10 cellular contexts compared by ENCODE assay signal in the genomic region with DNA sequence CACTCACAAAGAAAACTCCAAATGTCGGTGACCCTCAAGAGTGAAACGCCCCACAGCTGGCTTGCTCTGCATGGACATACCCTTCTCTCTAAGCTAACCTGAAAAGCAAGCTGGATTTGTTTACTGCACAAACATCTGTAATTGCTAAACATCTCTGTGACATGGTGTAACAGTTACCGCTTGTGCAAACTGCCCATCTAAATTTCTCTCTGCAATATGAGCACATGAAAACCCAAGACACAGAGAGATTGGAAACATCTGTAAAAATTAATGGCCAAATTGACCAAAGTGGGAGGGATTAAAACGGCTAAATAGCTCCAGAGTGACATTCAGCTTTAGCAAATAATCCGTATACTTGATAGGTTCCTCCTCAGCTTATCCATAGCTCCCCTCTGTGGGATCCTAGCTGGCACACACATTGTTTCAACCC.
DNase-seq lines count a peak whose midpoint lies in the region; TF ChIP-seq lines count a peak whose summit lies in the region.
"Had no signal": no experiment of that assay in that cellular context is flagged by ENCODE, and none has a peak within 500 bp of the region (broad histone marks: within the 10 kb centered on the region; RNA-seq: fewer than 3 reads in every experiment).

No MANE protein-coding gene starts in this region.

- H3K4me1 ChIP-seq in ES-I3 (ENCODE audit: insufficient read depth, low read length) = peaks cover 24% of the 10 kb centered on the region
- peaks cover 38% of the 10 kb centered on the region for H3K4me1 ChIP-seq in SJSA1 (replicated peaks)
- no peaks in the 10 kb centered on the region for H3K4me1 ChIP-seq in rectal smooth muscle tissue (ENCODE audit: control insufficient read depth, insufficient read depth, low read length)

- no peak for TF ChIP-seq CTCF in fibroblast of pulmonary artery (IDR thresholded peaks at IDR 0.05; ENCODE audit: low read length, missing control alignments)

- peak overlapping the region; percentile 35; the same call in 1 of the 2 replicates for H3K9ac ChIP-seq in ES-I3 (ENCODE audit: low read depth, low read length)
- H3K9ac ChIP-seq in rectal smooth muscle tissue (ENCODE audit: low read length) = no peak overlapping the region

- no peaks in the 10 kb centered on the region for H3K27me3 ChIP-seq in SJSA1 (replicated peaks)
- H3K27me3 ChIP-seq in rectal smooth muscle tissue (ENCODE audit: control insufficient read depth, insufficient read depth, low read length) = no peaks in the 10 kb centered on the region

- no peaks in the 10 kb centered on the region for H3K9me3 ChIP-seq in ES-I3 (ENCODE audit: control insufficient read depth, insufficient read depth, low read length)
- H3K9me3 ChIP-seq in SJSA1 (replicated peaks) = no peaks in the 10 kb centered on the region

- H3K27ac ChIP-seq in SJSA1 (no peak overlapping the region), rectal smooth muscle tissue (ENCODE audit: low read depth, low read length) (no peak overlapping the region)

- no peaks in the 10 kb centered on the region for H3K36me3 ChIP-seq in ES-I3 (ENCODE audit: insufficient read depth, low read length)
- no peaks in the 10 kb centered on the region for H3K36me3 ChIP-seq in SJSA1
- H3K36me3 ChIP-seq in rectal smooth muscle tissue (ENCODE audit: control insufficient read depth, insufficient read depth, low read length) = no peaks in the 10 kb centered on the region

- DNase-seq in SJSA1 (ENCODE audit: low read depth in 1 of 2, low spot score in 2 of 2) (no peak), fibroblast of pulmonary artery (ENCODE audit: low read depth) (peak; percentile 65), NCI-H1105 (lab: John Stamatoyannopoulos, UW) (no peak), iPS-NIHi7 (ENCODE audit: extremely low spot score) (no peak), cerebellar cortex (ENCODE audit: low spot score) (no peak), activated gamma-delta T cell (lab: John Stamatoyannopoulos, UW) (no peak)
- DNase-seq: activated CD4-positive, CD25-positive, alpha-beta regulatory T cell treated with anti-CD3 and anti-CD28 coated beads, Interleukin-2, amount 50 U/mL, for 72 hours; stimulated activated CD8-positive, alpha-beta memory T cell treated with anti-CD3 and anti-CD28 coated beads, Interleukin-4, amount 100 ng/mL, for 48 hours had no signal

- H3K4me3 ChIP-seq in SJSA1 (peak overlapping the region; percentile 33), fibroblast of pulmonary artery (replicated peaks; ENCODE audit: low read depth, low read length) (peak overlapping the region; percentile 58), rectal smooth muscle tissue (ENCODE audit: low read length) (peak overlapping the region; percentile 25)
